8 cellular contexts compared by ENCODE assay signal in the genomic region with DNA sequence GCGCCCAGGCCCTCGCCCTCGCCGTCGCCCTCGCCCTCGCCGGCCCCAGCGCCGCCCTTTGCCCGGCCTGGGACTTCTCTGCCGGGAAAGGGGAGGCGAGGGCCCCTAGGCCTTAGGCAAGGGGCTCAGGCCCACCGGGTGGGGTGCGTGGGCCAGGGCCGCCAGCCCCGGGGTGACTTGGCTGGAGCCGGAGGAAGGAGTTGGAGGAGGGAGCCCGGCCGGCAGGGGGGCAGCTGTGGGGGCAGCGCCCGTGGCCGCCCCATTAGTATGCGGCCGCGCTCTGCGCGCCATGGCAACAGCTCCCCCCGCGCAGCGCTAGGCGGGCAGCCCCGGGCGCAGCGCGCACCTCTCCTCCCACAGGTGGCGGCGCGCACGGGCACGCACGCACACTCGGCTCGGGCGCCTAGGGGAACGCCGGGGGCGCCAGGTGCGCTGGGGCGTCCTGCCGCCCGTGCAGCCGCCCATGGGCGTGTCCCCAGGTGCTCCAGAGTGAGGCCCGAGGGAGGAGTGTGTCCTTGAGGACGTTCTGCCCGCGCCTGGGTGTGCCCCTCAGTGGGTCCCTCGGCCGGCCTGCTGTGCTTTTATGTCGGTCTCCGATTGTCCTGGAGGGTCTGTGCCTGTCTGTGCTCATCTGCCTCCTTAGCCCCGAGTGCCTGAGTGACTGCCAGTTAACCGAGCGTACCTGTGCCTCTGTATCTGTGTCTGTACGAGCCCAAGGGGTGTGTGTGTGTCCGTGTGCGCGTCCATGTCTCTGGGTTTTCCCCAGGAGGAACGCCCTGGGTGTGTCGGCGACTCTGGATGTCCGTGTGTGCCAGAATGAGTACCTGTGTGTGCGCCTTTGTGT. TPM values are rescaled to one million over a fixed set of nuclear protein-coding genes. Genes with fewer than 3 reads are reported as not detected.
DNase-seq lines count a peak whose midpoint lies in the region; ATAC-seq and TF ChIP-seq lines count a peak whose summit lies in the region.

No MANE protein-coding gene starts in this region.

- peak overlapping the region; percentile 55 for H3K27ac Mint-ChIP-seq in Calu3 (ENCODE audit: unreplicated experiment)
- H3K27ac Mint-ChIP-seq in stimulated activated memory B cell treated with anti-CD40 and anti-IgM and Interleukin-4, amounts not matched to agents 10 μg/mL and 1 μg/mL and 100 μg/mL, for 72 hours, result peak overlapping the region; percentile 16

- no peak overlapping the region for H3K27ac ChIP-seq in right lobe of liver

- TF ChIP-seq CTCF in Calu3 (IDR thresholded peaks at IDR 0.05; ENCODE audit: unreplicated experiment) (no peak), choroid plexus epithelial cell (conservative IDR thresholded peaks at IDR 0.05; ENCODE audit: low read depth, low read length) (no peak), right lobe of liver (IDR thresholded peaks at IDR 0.05) (no peak)

- TF ChIP-seq POLR2A in right lobe of liver (IDR thresholded peaks at IDR 0.05), result no peak

- no peaks in the 10 kb centered on the region for H3K27me3 ChIP-seq in right lobe of liver

- H3K9me3 ChIP-seq in right lobe of liver, result no peaks in the 10 kb centered on the region

- H3K36me3 Mint-ChIP-seq in Calu3 (ENCODE audit: insufficient read depth, unreplicated experiment), result peaks cover 26% of the 10 kb centered on the region
- H3K36me3 Mint-ChIP-seq in stimulated activated memory B cell treated with anti-CD40 and anti-IgM and Interleukin-4, amounts not matched to agents 10 μg/mL and 1 μg/mL and 100 μg/mL, for 72 hours, result peaks cover under 1% of the 10 kb centered on the region

- H3K4me1 Mint-ChIP-seq in Calu3 (ENCODE audit: low read depth, unreplicated experiment), result peaks cover 12% of the 10 kb centered on the region
- H3K4me1 Mint-ChIP-seq in stimulated activated memory B cell treated with anti-CD40 and anti-IgM and Interleukin-4, amounts not matched to agents 10 μg/mL and 1 μg/mL and 100 μg/mL, for 72 hours, result peaks cover 50% of the 10 kb centered on the region

- no peaks in the 10 kb centered on the region for H3K9me3 Mint-ChIP-seq in Calu3 (ENCODE audit: low read depth, unreplicated experiment)
- H3K9me3 Mint-ChIP-seq in stimulated activated memory B cell treated with anti-CD40 and anti-IgM and Interleukin-4, amounts not matched to agents 10 μg/mL and 1 μg/mL and 100 μg/mL, for 72 hours, result no peaks in the 10 kb centered on the region

- H3K4me1 ChIP-seq in right lobe of liver, result peaks cover 0 to 11% (median 0%) of the 10 kb centered on the region in 4 donors

- peak; percentile 47 to 51 for ATAC-seq in activated CD4-positive, CD25-positive, alpha-beta regulatory T cell treated with anti-CD3 and anti-CD28 coated beads, Interleukin-2, amount 50 U/mL, for 24 hours
- ATAC-seq in right lobe of liver (peak; percentile 48 to 66 (median 54)), GM21825 (IDR thresholded peaks at IDR 0.05; ENCODE audit: unreplicated experiment) (no peak), GM21528 (IDR thresholded peaks at IDR 0.05; ENCODE audit: low FRiP score, unreplicated experiment) (no peak)
- peak; percentile 74 for ATAC-seq in stimulated activated memory B cell treated with anti-CD40 and anti-IgM and Interleukin-4, amounts not matched to agents 10 μg/mL and 1 μg/mL and 100 μg/mL, for 72 hours

- no peaks in the 10 kb centered on the region for H3K27me3 Mint-ChIP-seq in Calu3 (ENCODE audit: unreplicated experiment)
- no peaks in the 10 kb centered on the region for H3K27me3 Mint-ChIP-seq in stimulated activated memory B cell treated with anti-CD40 and anti-IgM and Interleukin-4, amounts not matched to agents 10 μg/mL and 1 μg/mL and 100 μg/mL, for 72 hours

- CTCF ChIA-PET in Calu3 (lab: Charles Lee), result interaction anchor here (0.6 to 0.7 kb wide), 2 partner anchors 29 to 47 kb away, joined by 3 to 7 read pairs; no protein-coding TSS in a partner anchor

- no TSS peak for BruUV-seq in Calu3 (replicated peaks; lab: Mats Ljungman, UMichigan)

- WGBS in right lobe of liver (ENCODE audit: insufficient coverage, low coverage, low lambda C conversion rate, missing lambda C conversion rate), result 1% methylated on average over 34 of the region's 74 CpGs

- H3K4me3 Mint-ChIP-seq in Calu3 (ENCODE audit: low read depth, unreplicated experiment), result peak overlapping the region; percentile 63
- peak overlapping the region; percentile 71 for H3K4me3 Mint-ChIP-seq in stimulated activated memory B cell treated with anti-CD40 and anti-IgM and Interleukin-4, amounts not matched to agents 10 μg/mL and 1 μg/mL and 100 μg/mL, for 72 hours

- DNase-seq in Calu3 (peak; percentile 50), NCI-H1092 treated with DMSO at 0.1 percent for 48 hours (lab: John Stamatoyannopoulos, UW) (peak; percentile 93), choroid plexus epithelial cell (ENCODE audit: low read depth) (no peak), right lobe of liver (peak in 1 of 3 donors; percentile 61)

- intact Hi-C loops in Calu3 (cut with micrococcal nuclease; ENCODE audit: unreplicated experiment), result no loop called here
- intact Hi-C loops in right lobe of liver (cut with DNase I), result no loop called here

- no peaks in the 10 kb centered on the region for H3K36me3 ChIP-seq in right lobe of liver

- H3K4me3 ChIP-seq in choroid plexus epithelial cell (ENCODE audit: low read depth, low read length) (peak overlapping the region; percentile 24), right lobe of liver (peak overlapping the region; percentile 34 to 49 (median 45))

RNA-seq across cellular contexts. Expression of gene WASF2, which starts 38.1 kb away (rescaled TPM):
- total RNA-seq in Calu3 (2022) (79.5 and 84.2 TPM in 2 replicates), right lobe of liver (10 to 100 TPM; 18.4 to 38.1 (median 26.5) TPM)

Comparison
In these comparisons a context has a peak if more than half of its experiments do, and no peak if none do; other contexts are left out.
1. ATAC-seq: peak in activated CD4-positive, CD25-positive, alpha-beta regulatory T cell treated with anti-CD3 and anti-CD28 coated beads, Interleukin-2, amount 50 U/mL, for 24 hours (2 of 2), right lobe of liver (4 of 4) and stimulated activated memory B cell treated with anti-CD40 and anti-IgM and Interleukin-4, amounts not matched to agents 10 μg/mL and 1 μg/mL and 100 μg/mL, for 72 hours (single experiment); none in GM21825 (single experiment) and GM21528 (single experiment).